Comparison of ENCODE assay signal across 1 cellular context in the genomic region with DNA sequence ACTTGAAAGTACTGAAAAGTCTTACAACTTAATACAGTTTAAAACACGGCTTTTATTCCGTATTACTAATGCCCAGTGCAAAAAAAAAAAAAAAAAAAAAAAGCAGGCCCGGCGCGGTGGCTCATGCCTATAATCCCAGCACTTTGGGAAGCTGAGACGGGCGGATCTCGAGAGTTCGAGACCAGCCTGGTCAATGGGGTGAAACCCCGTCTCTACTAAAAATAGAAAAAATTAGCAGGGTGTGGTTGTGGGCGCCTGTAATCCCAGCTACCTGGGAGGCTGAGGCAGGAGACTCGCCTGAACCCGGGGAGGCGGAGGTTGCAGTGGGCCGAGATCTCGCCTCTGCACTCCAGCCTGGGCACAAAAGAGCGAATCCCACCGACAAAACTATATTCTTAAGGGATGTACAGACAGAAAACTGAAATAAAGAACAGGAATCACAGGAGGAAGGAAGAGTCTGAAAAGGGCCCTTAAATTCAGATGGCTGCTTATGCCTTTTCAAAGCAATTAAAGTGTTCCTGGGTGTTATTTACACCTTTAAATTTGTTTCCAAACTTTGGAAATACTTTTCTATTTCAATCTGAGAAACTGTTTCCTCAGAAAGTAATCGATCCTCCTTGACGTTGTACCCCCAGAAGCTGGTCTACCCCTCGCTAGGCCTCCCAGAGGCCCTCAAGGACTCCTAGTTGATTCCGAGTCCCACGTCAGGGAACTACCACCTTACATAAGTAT.
A peak's percentile ranks its signal among the peaks of the same experiment; 100 is the strongest.
TF ChIP-seq lines count a peak whose summit lies in the region.

No MANE protein-coding gene starts in this region.

TF ChIP-seq in GM12878, 131 proteins besides CTCF, POLR2A, EP300 and RAD21 (continued from another document):
- TF ChIP-seq, protein P1, sequence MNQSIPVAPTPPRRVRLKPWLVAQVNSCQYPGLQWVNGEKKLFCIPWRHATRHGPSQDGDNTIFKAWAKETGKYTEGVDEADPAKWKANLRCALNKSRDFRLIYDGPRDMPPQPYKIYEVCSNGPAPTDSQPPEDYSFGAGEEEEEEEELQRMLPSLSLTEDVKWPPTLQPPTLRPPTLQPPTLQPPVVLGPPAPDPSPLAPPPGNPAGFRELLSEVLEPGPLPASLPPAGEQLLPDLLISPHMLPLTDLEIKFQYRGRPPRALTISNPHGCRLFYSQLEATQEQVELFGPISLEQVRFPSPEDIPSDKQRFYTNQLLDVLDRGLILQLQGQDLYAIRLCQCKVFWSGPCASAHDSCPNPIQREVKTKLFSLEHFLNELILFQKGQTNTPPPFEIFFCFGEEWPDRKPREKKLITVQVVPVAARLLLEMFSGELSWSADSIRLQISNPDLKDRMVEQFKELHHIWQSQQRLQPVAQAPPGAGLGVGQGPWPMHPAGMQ (IDR thresholded peaks at IDR 0.05; ENCODE audit: borderline replicate concordance): no peak
- TF ChIP-seq SIX5 (IDR thresholded peaks at IDR 0.05; ENCODE audit: low read depth, low read length, severe bottlenecking): no peak
- 0 out of 2 replicates have a peak, but pooled peaks have one; percentile 76 for TF ChIP-seq NKRF (conservative IDR thresholded peaks at IDR 0.05)
- TF ChIP-seq, protein P2, sequence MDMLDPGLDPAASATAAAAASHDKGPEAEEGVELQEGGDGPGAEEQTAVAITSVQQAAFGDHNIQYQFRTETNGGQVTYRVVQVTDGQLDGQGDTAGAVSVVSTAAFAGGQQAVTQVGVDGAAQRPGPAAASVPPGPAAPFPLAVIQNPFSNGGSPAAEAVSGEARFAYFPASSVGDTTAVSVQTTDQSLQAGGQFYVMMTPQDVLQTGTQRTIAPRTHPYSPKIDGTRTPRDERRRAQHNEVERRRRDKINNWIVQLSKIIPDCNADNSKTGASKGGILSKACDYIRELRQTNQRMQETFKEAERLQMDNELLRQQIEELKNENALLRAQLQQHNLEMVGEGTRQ (IDR thresholded peaks at IDR 0.05; ENCODE audit: borderline replicate concordance, low read depth, low read length): no peak
- 0 out of 2 replicates have a peak, but pooled peaks have one; percentile 15 for TF ChIP-seq SMARCA5 (IDR thresholded peaks at IDR 0.05)
- TF ChIP-seq ATF2 (IDR thresholded peaks at IDR 0.05; ENCODE audit: low read length): no peak
- 0 out of 2 replicates have a peak, but pooled peaks have one; percentile 76 for TF ChIP-seq ZSCAN29 (IDR thresholded peaks at IDR 0.05)
- TF ChIP-seq, protein P3, sequence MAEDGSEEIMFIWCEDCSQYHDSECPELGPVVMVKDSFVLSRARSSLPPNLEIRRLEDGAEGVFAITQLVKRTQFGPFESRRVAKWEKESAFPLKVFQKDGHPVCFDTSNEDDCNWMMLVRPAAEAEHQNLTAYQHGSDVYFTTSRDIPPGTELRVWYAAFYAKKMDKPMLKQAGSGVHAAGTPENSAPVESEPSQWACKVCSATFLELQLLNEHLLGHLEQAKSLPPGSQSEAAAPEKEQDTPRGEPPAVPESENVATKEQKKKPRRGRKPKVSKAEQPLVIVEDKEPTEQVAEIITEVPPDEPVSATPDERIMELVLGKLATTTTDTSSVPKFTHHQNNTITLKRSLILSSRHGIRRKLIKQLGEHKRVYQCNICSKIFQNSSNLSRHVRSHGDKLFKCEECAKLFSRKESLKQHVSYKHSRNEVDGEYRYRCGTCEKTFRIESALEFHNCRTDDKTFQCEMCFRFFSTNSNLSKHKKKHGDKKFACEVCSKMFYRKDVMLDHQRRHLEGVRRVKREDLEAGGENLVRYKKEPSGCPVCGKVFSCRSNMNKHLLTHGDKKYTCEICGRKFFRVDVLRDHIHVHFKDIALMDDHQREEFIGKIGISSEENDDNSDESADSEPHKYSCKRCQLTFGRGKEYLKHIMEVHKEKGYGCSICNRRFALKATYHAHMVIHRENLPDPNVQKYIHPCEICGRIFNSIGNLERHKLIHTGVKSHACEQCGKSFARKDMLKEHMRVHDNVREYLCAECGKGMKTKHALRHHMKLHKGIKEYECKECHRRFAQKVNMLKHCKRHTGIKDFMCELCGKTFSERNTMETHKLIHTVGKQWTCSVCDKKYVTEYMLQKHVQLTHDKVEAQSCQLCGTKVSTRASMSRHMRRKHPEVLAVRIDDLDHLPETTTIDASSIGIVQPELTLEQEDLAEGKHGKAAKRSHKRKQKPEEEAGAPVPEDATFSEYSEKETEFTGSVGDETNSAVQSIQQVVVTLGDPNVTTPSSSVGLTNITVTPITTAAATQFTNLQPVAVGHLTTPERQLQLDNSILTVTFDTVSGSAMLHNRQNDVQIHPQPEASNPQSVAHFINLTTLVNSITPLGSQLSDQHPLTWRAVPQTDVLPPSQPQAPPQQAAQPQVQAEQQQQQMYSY (CRISPR knock-in tag; IDR thresholded peaks at IDR 0.05): 0 out of 2 replicates have a peak, but pooled peaks have one; percentile 22
- peak; percentile 66 for TF ChIP-seq ZNF384 (IDR thresholded peaks at IDR 0.05; ENCODE audit: borderline replicate concordance, low read depth, low read length)
- no peak for TF ChIP-seq RB1 (IDR thresholded peaks at IDR 0.05; ENCODE audit: borderline replicate concordance)
- peak; percentile 45; the same call in 1 of the 2 replicates for TF ChIP-seq MEF2A (IDR thresholded peaks at IDR 0.05; ENCODE audit: insufficient read depth, low read depth, low read length)
- TF ChIP-seq, protein P4, sequence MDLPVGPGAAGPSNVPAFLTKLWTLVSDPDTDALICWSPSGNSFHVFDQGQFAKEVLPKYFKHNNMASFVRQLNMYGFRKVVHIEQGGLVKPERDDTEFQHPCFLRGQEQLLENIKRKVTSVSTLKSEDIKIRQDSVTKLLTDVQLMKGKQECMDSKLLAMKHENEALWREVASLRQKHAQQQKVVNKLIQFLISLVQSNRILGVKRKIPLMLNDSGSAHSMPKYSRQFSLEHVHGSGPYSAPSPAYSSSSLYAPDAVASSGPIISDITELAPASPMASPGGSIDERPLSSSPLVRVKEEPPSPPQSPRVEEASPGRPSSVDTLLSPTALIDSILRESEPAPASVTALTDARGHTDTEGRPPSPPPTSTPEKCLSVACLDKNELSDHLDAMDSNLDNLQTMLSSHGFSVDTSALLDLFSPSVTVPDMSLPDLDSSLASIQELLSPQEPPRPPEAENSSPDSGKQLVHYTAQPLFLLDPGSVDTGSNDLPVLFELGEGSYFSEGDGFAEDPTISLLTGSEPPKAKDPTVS (IDR thresholded peaks at IDR 0.05; ENCODE audit: low read depth, low read length): peak; percentile 94
- peak; percentile 88; the same call in 1 of the 2 replicates for TF ChIP-seq SIN3A (IDR thresholded peaks at IDR 0.05; ENCODE audit: low read depth, low read length)
